Comparison of ENCODE assay signal across 1 cellular context in the genomic region with DNA sequence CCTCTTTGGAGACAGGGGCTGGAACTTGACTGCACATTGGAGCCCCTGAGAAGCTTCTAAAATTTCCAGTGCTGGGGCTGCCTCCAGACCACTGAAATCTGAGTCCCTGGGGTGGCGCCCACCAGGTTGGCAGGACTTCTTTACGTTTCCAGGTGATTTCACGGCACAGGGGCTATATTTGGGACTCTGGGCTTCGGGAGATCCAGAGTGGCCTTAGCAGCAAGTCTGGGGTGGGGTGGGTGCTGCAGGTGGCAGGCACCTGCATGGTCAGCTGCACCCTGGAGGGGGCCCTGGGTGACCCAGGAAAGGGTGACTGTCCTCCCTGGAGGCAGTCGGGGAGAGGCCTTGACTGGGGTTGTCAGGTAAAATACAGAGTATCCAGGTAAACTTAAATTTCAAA.
TF ChIP-seq lines count a peak whose summit lies in the region.

No MANE protein-coding gene starts in this region.

TF ChIP-seq in GM23338, 12 proteins besides CTCF, POLR2A, EP300 and RAD21:
- TF ChIP-seq EZH2phosphoT487 (IDR thresholded peaks at IDR 0.05; ENCODE audit: unreplicated experiment) (no peak), ZNF331 (CRISPR knock-in tag; IDR thresholded peaks at IDR 0.05; ENCODE audit: low read depth) (no peak), CREB1 (CRISPR knock-in tag; IDR thresholded peaks at IDR 0.05; ENCODE audit: low read depth) (no peak), NANOG (IDR thresholded peaks at IDR 0.05; ENCODE audit: borderline replicate concordance) (no peak), STAT1 (IDR thresholded peaks at IDR 0.05; ENCODE audit: unreplicated experiment) (no peak), EZH2 (IDR thresholded peaks at IDR 0.05; ENCODE audit: low read depth, unreplicated experiment) (no peak), POLR2AphosphoS5 (IDR thresholded peaks at IDR 0.05; ENCODE audit: low read depth) (no peak), ZNF114 (CRISPR knock-in tag; IDR thresholded peaks at IDR 0.05) (no peak), JUNB (IDR thresholded peaks at IDR 0.05; ENCODE audit: unreplicated experiment) (no peak)
- TF ChIP-seq, protein P1, sequence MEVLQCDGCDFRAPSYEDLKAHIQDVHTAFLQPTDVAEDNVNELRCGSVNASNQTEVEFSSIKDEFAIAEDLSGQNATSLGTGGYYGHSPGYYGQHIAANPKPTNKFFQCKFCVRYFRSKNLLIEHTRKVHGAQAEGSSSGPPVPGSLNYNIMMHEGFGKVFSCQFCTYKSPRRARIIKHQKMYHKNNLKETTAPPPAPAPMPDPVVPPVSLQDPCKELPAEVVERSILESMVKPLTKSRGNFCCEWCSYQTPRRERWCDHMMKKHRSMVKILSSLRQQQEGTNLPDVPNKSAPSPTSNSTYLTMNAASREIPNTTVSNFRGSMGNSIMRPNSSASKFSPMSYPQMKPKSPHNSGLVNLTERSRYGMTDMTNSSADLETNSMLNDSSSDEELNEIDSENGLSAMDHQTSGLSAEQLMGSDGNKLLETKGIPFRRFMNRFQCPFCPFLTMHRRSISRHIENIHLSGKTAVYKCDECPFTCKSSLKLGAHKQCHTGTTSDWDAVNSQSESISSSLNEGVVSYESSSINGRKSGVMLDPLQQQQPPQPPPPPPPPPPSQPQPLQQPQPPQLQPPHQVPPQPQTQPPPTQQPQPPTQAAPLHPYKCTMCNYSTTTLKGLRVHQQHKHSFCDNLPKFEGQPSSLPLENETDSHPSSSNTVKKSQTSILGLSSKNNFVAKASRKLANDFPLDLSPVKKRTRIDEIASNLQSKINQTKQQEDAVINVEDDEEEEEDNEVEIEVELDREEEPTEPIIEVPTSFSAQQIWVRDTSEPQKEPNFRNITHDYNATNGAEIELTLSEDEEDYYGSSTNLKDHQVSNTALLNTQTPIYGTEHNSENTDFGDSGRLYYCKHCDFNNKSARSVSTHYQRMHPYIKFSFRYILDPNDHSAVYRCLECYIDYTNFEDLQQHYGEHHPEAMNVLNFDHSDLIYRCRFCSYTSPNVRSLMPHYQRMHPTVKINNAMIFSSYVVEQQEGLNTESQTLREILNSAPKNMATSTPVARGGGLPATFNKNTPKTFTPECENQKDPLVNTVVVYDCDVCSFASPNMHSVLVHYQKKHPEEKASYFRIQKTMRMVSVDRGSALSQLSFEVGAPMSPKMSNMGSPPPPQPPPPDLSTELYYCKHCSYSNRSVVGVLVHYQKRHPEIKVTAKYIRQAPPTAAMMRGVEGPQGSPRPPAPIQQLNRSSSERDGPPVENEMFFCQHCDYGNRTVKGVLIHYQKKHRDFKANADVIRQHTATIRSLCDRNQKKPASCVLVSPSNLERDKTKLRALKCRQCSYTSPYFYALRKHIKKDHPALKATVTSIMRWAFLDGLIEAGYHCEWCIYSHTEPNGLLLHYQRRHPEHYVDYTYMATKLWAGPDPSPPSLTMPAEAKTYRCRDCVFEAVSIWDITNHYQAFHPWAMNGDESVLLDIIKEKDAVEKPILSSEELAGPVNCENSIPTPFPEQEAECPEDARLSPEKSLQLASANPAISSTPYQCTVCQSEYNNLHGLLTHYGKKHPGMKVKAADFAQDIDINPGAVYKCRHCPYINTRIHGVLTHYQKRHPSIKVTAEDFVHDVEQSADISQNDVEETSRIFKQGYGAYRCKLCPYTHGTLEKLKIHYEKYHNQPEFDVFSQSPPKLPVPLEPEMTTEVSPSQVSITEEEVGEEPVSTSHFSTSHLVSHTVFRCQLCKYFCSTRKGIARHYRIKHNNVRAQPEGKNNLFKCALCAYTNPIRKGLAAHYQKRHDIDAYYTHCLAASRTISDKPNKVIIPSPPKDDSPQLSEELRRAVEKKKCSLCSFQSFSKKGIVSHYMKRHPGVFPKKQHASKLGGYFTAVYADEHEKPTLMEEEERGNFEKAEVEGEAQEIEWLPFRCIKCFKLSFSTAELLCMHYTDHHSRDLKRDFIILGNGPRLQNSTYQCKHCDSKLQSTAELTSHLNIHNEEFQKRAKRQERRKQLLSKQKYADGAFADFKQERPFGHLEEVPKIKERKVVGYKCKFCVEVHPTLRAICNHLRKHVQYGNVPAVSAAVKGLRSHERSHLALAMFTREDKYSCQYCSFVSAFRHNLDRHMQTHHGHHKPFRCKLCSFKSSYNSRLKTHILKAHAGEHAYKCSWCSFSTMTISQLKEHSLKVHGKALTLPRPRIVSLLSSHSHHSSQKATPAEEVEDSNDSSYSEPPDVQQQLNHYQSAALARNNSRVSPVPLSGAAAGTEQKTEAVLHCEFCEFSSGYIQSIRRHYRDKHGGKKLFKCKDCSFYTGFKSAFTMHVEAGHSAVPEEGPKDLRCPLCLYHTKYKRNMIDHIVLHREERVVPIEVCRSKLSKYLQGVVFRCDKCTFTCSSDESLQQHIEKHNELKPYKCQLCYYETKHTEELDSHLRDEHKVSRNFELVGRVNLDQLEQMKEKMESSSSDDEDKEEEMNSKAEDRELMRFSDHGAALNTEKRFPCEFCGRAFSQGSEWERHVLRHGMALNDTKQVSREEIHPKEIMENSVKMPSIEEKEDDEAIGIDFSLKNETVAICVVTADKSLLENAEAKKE (CRISPR knock-in tag; IDR thresholded peaks at IDR 0.05), result no peak
- TF ChIP-seq, protein P2, sequence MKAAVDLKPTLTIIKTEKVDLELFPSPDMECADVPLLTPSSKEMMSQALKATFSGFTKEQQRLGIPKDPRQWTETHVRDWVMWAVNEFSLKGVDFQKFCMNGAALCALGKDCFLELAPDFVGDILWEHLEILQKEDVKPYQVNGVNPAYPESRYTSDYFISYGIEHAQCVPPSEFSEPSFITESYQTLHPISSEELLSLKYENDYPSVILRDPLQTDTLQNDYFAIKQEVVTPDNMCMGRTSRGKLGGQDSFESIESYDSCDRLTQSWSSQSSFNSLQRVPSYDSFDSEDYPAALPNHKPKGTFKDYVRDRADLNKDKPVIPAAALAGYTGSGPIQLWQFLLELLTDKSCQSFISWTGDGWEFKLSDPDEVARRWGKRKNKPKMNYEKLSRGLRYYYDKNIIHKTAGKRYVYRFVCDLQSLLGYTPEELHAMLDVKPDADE (IDR thresholded peaks at IDR 0.05), result no peak
- TF ChIP-seq, protein P3, sequence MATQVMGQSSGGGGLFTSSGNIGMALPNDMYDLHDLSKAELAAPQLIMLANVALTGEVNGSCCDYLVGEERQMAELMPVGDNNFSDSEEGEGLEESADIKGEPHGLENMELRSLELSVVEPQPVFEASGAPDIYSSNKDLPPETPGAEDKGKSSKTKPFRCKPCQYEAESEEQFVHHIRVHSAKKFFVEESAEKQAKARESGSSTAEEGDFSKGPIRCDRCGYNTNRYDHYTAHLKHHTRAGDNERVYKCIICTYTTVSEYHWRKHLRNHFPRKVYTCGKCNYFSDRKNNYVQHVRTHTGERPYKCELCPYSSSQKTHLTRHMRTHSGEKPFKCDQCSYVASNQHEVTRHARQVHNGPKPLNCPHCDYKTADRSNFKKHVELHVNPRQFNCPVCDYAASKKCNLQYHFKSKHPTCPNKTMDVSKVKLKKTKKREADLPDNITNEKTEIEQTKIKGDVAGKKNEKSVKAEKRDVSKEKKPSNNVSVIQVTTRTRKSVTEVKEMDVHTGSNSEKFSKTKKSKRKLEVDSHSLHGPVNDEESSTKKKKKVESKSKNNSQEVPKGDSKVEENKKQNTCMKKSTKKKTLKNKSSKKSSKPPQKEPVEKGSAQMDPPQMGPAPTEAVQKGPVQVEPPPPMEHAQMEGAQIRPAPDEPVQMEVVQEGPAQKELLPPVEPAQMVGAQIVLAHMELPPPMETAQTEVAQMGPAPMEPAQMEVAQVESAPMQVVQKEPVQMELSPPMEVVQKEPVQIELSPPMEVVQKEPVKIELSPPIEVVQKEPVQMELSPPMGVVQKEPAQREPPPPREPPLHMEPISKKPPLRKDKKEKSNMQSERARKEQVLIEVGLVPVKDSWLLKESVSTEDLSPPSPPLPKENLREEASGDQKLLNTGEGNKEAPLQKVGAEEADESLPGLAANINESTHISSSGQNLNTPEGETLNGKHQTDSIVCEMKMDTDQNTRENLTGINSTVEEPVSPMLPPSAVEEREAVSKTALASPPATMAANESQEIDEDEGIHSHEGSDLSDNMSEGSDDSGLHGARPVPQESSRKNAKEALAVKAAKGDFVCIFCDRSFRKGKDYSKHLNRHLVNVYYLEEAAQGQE (IDR thresholded peaks at IDR 0.05; ENCODE audit: unreplicated experiment), result no peak
TF ChIP-seq in GM23338: peak in this region for 0.
